In genomic region chr5:125295405-125295872, GRCh38 we compare ENCODE assay signal across 18 cellular contexts.
A peak's percentile ranks its signal among the peaks of the same experiment; 100 is the strongest.
DNase-seq lines count a peak whose midpoint lies in the region; ATAC-seq, FAIRE-seq and TF ChIP-seq lines count a peak whose summit lies in the region.
"Had no signal": no experiment of that assay in that cellular context is flagged by ENCODE, and none has a peak within 500 bp of the region (broad histone marks: within the 10 kb centered on the region; RNA-seq: fewer than 3 reads in every experiment).

No MANE protein-coding gene starts in this region.

- H3K9ac ChIP-seq in PC-3 (ENCODE audit: low read length) = no peak overlapping the region

- H3K27ac ChIP-seq in A549 (no peak overlapping the region), PC-3 (ENCODE audit: low read length) (peak overlapping the region; percentile 66), epithelial cell of prostate (no peak overlapping the region), esophagus squamous epithelium (no peak overlapping the region)
- H3K27ac ChIP-seq: gastroesophageal sphincter, right atrium auricular region had no signal

- CTCF ChIA-PET in A549 (lab: Yijun Ruan, JAX) = no interaction called here
- CTCF ChIA-PET in PC-3 (lab: Charles Lee) = no interaction called here

- H3K4me1 ChIP-seq in A549 (0 out of 3 replicates have a peak, but pooled peaks cover 10% of the 10 kb centered on the region), PC-3 (ENCODE audit: insufficient read depth, low read length) (peaks cover 37% of the 10 kb centered on the region), esophagus squamous epithelium (no peaks in the 10 kb centered on the region)

- TF ChIP-seq RAD21 in A549 (conservative IDR thresholded peaks at IDR 0.05 in 1 of 2, IDR thresholded peaks at IDR 0.05 in 1 of 2) = no peak

- H3K9me3 ChIP-seq in A549 (no peaks in the 10 kb centered on the region), PC-3 (ENCODE audit: low read length) (no peaks in the 10 kb centered on the region), esophagus squamous epithelium (no peaks in the 10 kb centered on the region)
- H3K9me3 ChIP-seq: gastroesophageal sphincter, right atrium auricular region had no signal

- H3K27me3 ChIP-seq in PC-3 (ENCODE audit: low read length) (no peaks in the 10 kb centered on the region), esophagus squamous epithelium (no peaks in the 10 kb centered on the region)
- H3K27me3 ChIP-seq: gastroesophageal sphincter, right atrium auricular region had no signal

- POLR2A ChIA-PET in A549 (lab: Yijun Ruan, JAX) = interaction anchor here (0.6 kb wide), 1 partner anchor 170 kb away, joined by 3 read pairs; no protein-coding TSS in a partner anchor
- POLR2A ChIA-PET in PC-3 (lab: Charles Lee; ENCODE audit: unreplicated experiment) = interaction anchor here (0.7 kb wide), 1 partner anchor 1151 kb away, joined by 3 read pairs; no protein-coding TSS in a partner anchor

- H3K4me3 ChIP-seq in A549 (no peak overlapping the region), PC-3 (ENCODE audit: low read length) (no peak overlapping the region), esophagus squamous epithelium (no peak overlapping the region)
- H3K4me3 ChIP-seq: gastroesophageal sphincter, right atrium auricular region had no signal

- ATAC-seq in A549 (no peak), GM19468 (IDR thresholded peaks at IDR 0.05; ENCODE audit: extremely low read depth, unreplicated experiment) (peak; percentile 17), PC-3 (peak; percentile 87), HG02852 (IDR thresholded peaks at IDR 0.05; ENCODE audit: unreplicated experiment) (no peak), HG03460 (IDR thresholded peaks at IDR 0.05; ENCODE audit: unreplicated experiment) (no peak)
- ATAC-seq: gastroesophageal sphincter; stimulated activated naive CD8-positive, alpha-beta T cell treated with anti-CD3 and anti-CD28 coated beads, Interleukin-15, Interleukin-2, amounts not matched to agents 100 U/mL and 50 U/mL, for 24 hours had no signal

- intact Hi-C loops in PC-3 (cut with micrococcal nuclease) = loop anchor here (5.0 kb wide), 1 partner anchor 112 kb away; no protein-coding TSS in a partner anchor
- intact Hi-C loops in esophagus squamous epithelium (cut with DNase I) = no loop called here

- H3K4me2 ChIP-seq in A549 (no peak overlapping the region), PC-3 (ENCODE audit: low read length) (peak overlapping the region; percentile 61)

- H3K9me2 ChIP-seq in PC-3 (replicated peaks; ENCODE audit: low read length) = no peaks in the 10 kb centered on the region

- TF ChIP-seq EP300 in A549 (IDR thresholded peaks at IDR 0.05) = no peak

- H2AFZ ChIP-seq in PC-3 (ENCODE audit: low read length) = no peak overlapping the region

- TF ChIP-seq CTCF in A549 (IDR thresholded peaks at IDR 0.05) (no peak), PC-3 (conservative IDR thresholded peaks at IDR 0.05; ENCODE audit: low read depth, low read length) (no peak), esophagus squamous epithelium (IDR thresholded peaks at IDR 0.05) (no peak)

- WGBS in A549 (ENCODE audit: missing lambda C conversion rate) = 38% methylated on average over 4 of the region's 4 CpGs
- WGBS in esophagus squamous epithelium, 2 donors = 44 to 65% methylated on average over 4 of the region's 4 CpGs

- DNase-seq in A549 (ENCODE audit: low read depth in 1 of 2, low spot score in 1 of 2) = no peak
- peak; percentile 85 for DNase-seq in PC-3
- peak; percentile 22 for DNase-seq in epithelial cell of prostate (ENCODE audit: low read depth, low spot score)
- DNase-seq in NCI-H526 (lab: John Stamatoyannopoulos, UW) = no peak
- DNase-seq in esophagus squamous epithelium (lab: John Stamatoyannopoulos, UW) = no peak
- DNase-seq: DMS53; kidney glomerular epithelial cell; NCI-H345; SHP77; stimulated activated CD4-positive, alpha-beta T cell treated with anti-CD3 and anti-CD28 coated beads, Interleukin-4, amount 100 ng/mL, for 24 hours; stimulated activated naive CD8-positive, alpha-beta T cell treated with anti-CD3 and anti-CD28 coated beads, Interleukin-15, Interleukin-2, amounts not matched to agents 100 U/mL and 50 U/mL, for 24 hours had no signal

- no peaks in the 10 kb centered on the region for H3K36me3 ChIP-seq in PC-3 (ENCODE audit: low read depth, low read length)
- H3K36me3 ChIP-seq in esophagus squamous epithelium = no peaks in the 10 kb centered on the region
- H3K36me3 ChIP-seq: gastroesophageal sphincter, right atrium auricular region had no signal

- no peak for FAIRE-seq in A549 (lab: Jason Lieb, UNC)
- FAIRE-seq: colon, TTC549 had no signal

- no peaks in the 10 kb centered on the region for H4K20me1 ChIP-seq in PC-3 (ENCODE audit: low read length)

- H3K79me2 ChIP-seq in PC-3 (ENCODE audit: low read length) = no peaks in the 10 kb centered on the region

- H3F3A ChIP-seq in PC-3 (ENCODE audit: low read length, unreplicated experiment) = no peaks in the 10 kb centered on the region

- no TSS peak for BruUV-seq in PC-3 (replicated peaks; lab: Mats Ljungman, UMichigan)

- TF ChIP-seq POLR2A in A549 (IDR thresholded peaks at IDR 0.05; ENCODE audit: low read length) (no peak), esophagus squamous epithelium (IDR thresholded peaks at IDR 0.05) (no peak)

TF ChIP-seq in A549, 52 proteins besides CTCF, POLR2A, EP300 and RAD21:
- TF ChIP-seq HES2 (IDR thresholded peaks at IDR 0.05) = no peak
- TF ChIP-seq MAFK (IDR thresholded peaks at IDR 0.05; ENCODE audit: partially characterized antibody) = peak; percentile 78

Comparison
In these comparisons a context has a peak if more than half of its experiments do, and no peak if none do; other contexts are left out.
1. ATAC-seq: peak in GM19468 (single experiment) and PC-3 (single experiment); none in A549 (0 of 2), HG02852 (single experiment) and HG03460 (single experiment).
2. DNase-seq: peak in PC-3 (single experiment) and epithelial cell of prostate (single experiment); none in A549 (0 of 2), NCI-H526 (0 of 2) and esophagus squamous epithelium (single experiment).